25 cellular contexts compared by ENCODE assay signal in the genomic region with DNA sequence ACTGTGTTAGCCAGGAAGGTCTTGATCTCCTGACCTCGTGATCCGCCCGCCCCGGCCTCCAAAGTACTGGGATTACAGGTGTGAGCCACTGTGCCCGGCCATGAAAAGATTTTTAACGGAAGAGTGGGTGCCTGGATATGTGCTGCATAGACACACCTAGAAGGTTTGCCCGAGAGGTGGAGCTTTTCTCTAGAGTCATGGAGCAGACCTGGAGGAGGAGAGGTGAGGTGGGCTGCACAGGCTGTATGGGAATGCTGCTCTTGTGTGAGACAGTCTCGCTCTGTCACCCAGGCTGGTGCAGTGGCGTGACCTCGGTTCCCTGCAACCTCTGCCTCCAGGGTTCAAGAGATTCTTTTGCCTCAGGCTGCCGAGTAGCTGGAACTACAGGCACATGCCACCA.
A peak's percentile ranks its signal among the peaks of the same experiment; 100 is the strongest.
DNase-seq lines count a peak whose midpoint lies in the region; ATAC-seq lines count a peak whose summit lies in the region.
"Had no signal": no experiment of that assay in that cellular context is flagged by ENCODE, and none has a peak within 500 bp of the region (broad histone marks: within the 10 kb centered on the region; RNA-seq: fewer than 3 reads in every experiment).

No MANE protein-coding gene starts in this region.

- CTCF ChIA-PET in activated CD8-positive, alpha-beta memory T cell treated with anti-CD3 and anti-CD28 coated beads, Interleukin-2, amount 10 ng/mL, durations not matched to agents 7 days and 5 days (lab: Charles Lee), result no interaction called here

- H3K4me3 Mint-ChIP-seq in activated CD8-positive, alpha-beta memory T cell treated with anti-CD3 and anti-CD28 coated beads, Interleukin-2, amount 10 ng/mL, durations not matched to agents 7 days and 5 days, result no peak overlapping the region
- H3K4me3 Mint-ChIP-seq: CD14-positive monocyte; CD4-positive, alpha-beta memory T cell; CD4-positive, CD25-positive, alpha-beta regulatory T cell had no signal

- no peaks in the 10 kb centered on the region for H3K27me3 Mint-ChIP-seq in activated CD8-positive, alpha-beta memory T cell treated with anti-CD3 and anti-CD28 coated beads, Interleukin-2, amount 10 ng/mL, durations not matched to agents 7 days and 5 days
- H3K27me3 Mint-ChIP-seq: CD4-positive, alpha-beta memory T cell; CD4-positive, CD25-positive, alpha-beta regulatory T cell; CD8-positive, alpha-beta memory T cell had no signal

- no peak overlapping the region for H3K27ac Mint-ChIP-seq in activated CD8-positive, alpha-beta memory T cell treated with anti-CD3 and anti-CD28 coated beads, Interleukin-2, amount 10 ng/mL, durations not matched to agents 7 days and 5 days
- H3K27ac Mint-ChIP-seq: CD14-positive monocyte; CD4-positive, alpha-beta memory T cell; CD4-positive, CD25-positive, alpha-beta regulatory T cell had no signal

- H3K36me3 Mint-ChIP-seq in activated CD8-positive, alpha-beta memory T cell treated with anti-CD3 and anti-CD28 coated beads, Interleukin-2, amount 10 ng/mL, durations not matched to agents 7 days and 5 days, result no peaks in the 10 kb centered on the region
- H3K36me3 Mint-ChIP-seq: CD14-positive monocyte had no signal

- H3K9me3 Mint-ChIP-seq in activated CD8-positive, alpha-beta memory T cell treated with anti-CD3 and anti-CD28 coated beads, Interleukin-2, amount 10 ng/mL, durations not matched to agents 7 days and 5 days (ENCODE audit: low read depth), result no peaks in the 10 kb centered on the region
- H3K9me3 Mint-ChIP-seq: CD4-positive, CD25-positive, alpha-beta regulatory T cell; CD8-positive, alpha-beta memory T cell had no signal

- no peak for ATAC-seq in activated CD8-positive, alpha-beta memory T cell treated with anti-CD3 and anti-CD28 coated beads, Interleukin-2, amount 10 ng/mL, durations not matched to agents 7 days and 5 days
- no peak for ATAC-seq in HG03159 (IDR thresholded peaks at IDR 0.05; ENCODE audit: unreplicated experiment)
- ATAC-seq: GM12878 had no signal

- DNase-seq in activated CD8-positive, alpha-beta memory T cell treated with anti-CD3 and anti-CD28 coated beads for 24 hours, result peak; percentile 37
- DNase-seq in activated CD8-positive, alpha-beta memory T cell treated with anti-CD3 and anti-CD28 coated beads, Interleukin-2, amount 50 U/mL, for 4 hours, result no peak
- DNase-seq in activated CD8-positive, alpha-beta memory T cell treated with anti-CD3 and anti-CD28 coated beads, Interleukin-2, amount 10 ng/mL, durations not matched to agents 7 days and 5 days, result peak; percentile 12
- DNase-seq in activated CD8-positive, alpha-beta memory T cell treated with anti-CD3 and anti-CD28 coated beads, Interleukin-2, amount 50 U/mL, for 48 hours, result peak; percentile 30
- DNase-seq in ecto neural progenitor cell (ENCODE audit: low spot score), result peak; percentile 24
- no peak for DNase-seq in NCI-H2081 treated with DMSO at 0.1 percent for 48 hours (lab: John Stamatoyannopoulos, UW)
- DNase-seq in SW480 (ENCODE audit: low spot score), result no peak
- DNase-seq: 8988T; ACHN; BE2C; C1 segment of cervical spinal cord; CD4-positive, alpha-beta memory T cell; CD4-positive, CD25-positive, alpha-beta regulatory T cell; CD8-positive, alpha-beta memory T cell; COR-L47; DMS 273 treated with DMSO at 0.1 percent for 48 hours; DMS153; DMS53; DMS79; DND-41; EL; GDM1 had no signal

- H3K4me1 Mint-ChIP-seq in activated CD8-positive, alpha-beta memory T cell treated with anti-CD3 and anti-CD28 coated beads, Interleukin-2, amount 10 ng/mL, durations not matched to agents 7 days and 5 days, result peaks cover 2% of the 10 kb centered on the region
- H3K4me1 Mint-ChIP-seq: CD8-positive, alpha-beta memory T cell had no signal

Comparison
In these comparisons a context has a peak if more than half of its experiments do, and no peak if none do; other contexts are left out.
1. DNase-seq: peak in activated CD8-positive, alpha-beta memory T cell treated with anti-CD3 and anti-CD28 coated beads for 24 hours (single experiment), activated CD8-positive, alpha-beta memory T cell treated with anti-CD3 and anti-CD28 coated beads, Interleukin-2, amount 10 ng/mL, durations not matched to agents 7 days and 5 days (single experiment), activated CD8-positive, alpha-beta memory T cell treated with anti-CD3 and anti-CD28 coated beads, Interleukin-2, amount 50 U/mL, for 48 hours (single experiment) and ecto neural progenitor cell (single experiment); none in activated CD8-positive, alpha-beta memory T cell treated with anti-CD3 and anti-CD28 coated beads, Interleukin-2, amount 50 U/mL, for 4 hours (single experiment), NCI-H2081 treated with DMSO at 0.1 percent for 48 hours (single experiment) and SW480 (single experiment).